ENCODE assay signal across 9 cellular contexts in genomic region chr1:105088166-105088565, GRCh38.
"Had no signal": no experiment of that assay in that cellular context is flagged by ENCODE, and none has a peak within 500 bp of the region (broad histone marks: within the 10 kb centered on the region; RNA-seq: fewer than 3 reads in every experiment).

No MANE protein-coding gene starts in this region.

- H2AFZ ChIP-seq: GM23248 had no signal

- H3K36me3 ChIP-seq: HAP-1 had no signal

- H3K9ac ChIP-seq: GM23248 had no signal

- H3K4me3 ChIP-seq: GM23248, HAP-1, K562 had no signal

- ATAC-seq: HCT116, K562 had no signal

- H3K27ac ChIP-seq: GM23248 had no signal

- H3K9me3 ChIP-seq: HAP-1 had no signal

- DNase-seq: GM23248, GOT3, H7, HFFc6, IMR-90, KG1 had no signal

- H3K4me1 ChIP-seq: HAP-1 had no signal
